In the genomic region with DNA sequence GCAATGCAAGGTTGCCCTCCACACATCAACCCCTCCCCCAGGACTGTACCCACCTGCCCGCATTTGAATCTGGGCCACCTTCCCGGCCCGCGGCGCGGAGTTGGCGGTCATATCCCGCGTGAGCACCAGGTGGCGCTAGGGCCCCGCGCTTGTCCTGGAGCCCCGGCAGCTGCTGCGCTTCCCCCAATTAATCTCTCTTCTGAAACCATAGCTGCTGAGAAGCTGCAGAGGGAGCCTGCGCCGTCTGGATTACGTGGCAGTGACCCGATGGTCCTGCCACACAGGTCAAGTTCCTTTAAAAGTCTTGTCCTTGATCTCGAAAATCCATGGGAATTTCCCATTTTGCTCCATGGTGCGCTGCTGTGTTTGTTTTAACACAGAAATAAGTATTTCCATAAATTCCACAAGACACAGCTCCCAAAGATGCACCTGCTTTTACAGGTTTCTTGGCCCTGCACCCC, we compare ENCODE assay signal across 8 cellular contexts. TPM values are rescaled to one million over a fixed set of nuclear protein-coding genes. Genes with fewer than 3 reads are reported as not detected.
DNase-seq lines count a peak whose midpoint lies in the region; ATAC-seq and TF ChIP-seq lines count a peak whose summit lies in the region.

No MANE protein-coding gene starts in this region.

- no peaks in the 10 kb centered on the region for H3K27me3 ChIP-seq in CD8-positive, alpha-beta T cell (ENCODE audit: insufficient read depth, low read length)
- peaks cover 31% of the 10 kb centered on the region for H3K27me3 ChIP-seq in KMS-11 (ENCODE audit: insufficient read depth, low read depth)
- H3K27me3 ChIP-seq in Peyer's patch: no peaks in the 10 kb centered on the region
- H3K27me3 ChIP-seq in fibroblast of lung (ENCODE audit: control insufficient read depth, insufficient read depth, low read length): peaks cover 6% of the 10 kb centered on the region

- CTCF ChIA-PET in CD8-positive, alpha-beta T cell (lab: Charles Lee): interaction anchor here (0.6 to 9.5 kb wide), 62 partner anchors 8 to 697 kb away, joined by 3 to 464 read pairs (median 6); partner anchors contain the start of gene IRF8

- intact Hi-C loops in CD8-positive, alpha-beta T cell (cut with DNase I, micrococcal nuclease): loop anchor here (1.0 to 5.0 kb wide), 6 partner anchors 71 to 699 kb away; partner anchors contain the start of gene IRF8 (in 1 of the 2)

- no peak overlapping the region for H3K4me3 Mint-ChIP-seq in CD8-positive, alpha-beta T cell
- H3K4me3 Mint-ChIP-seq in activated T-cell treated with anti-CD3 and anti-CD28 coated beads, Interleukin-2, amount 50 U/mL, for 4 hours: no peak overlapping the region
- H3K4me3 Mint-ChIP-seq in nephron progenitor cell: no peak overlapping the region
- no peak overlapping the region for H3K4me3 Mint-ChIP-seq in stimulated activated naive B cell treated with anti-CD40 and anti-IgM and Interleukin-4, amounts not matched to agents 10 μg/mL and 1 μg/mL and 100 μg/mL, for 72 hours

- ATAC-seq in CD8-positive, alpha-beta T cell: peak; percentile 92
- peak; percentile 64 for ATAC-seq in GM21381 (IDR thresholded peaks at IDR 0.05; ENCODE audit: unreplicated experiment)
- ATAC-seq in activated T-cell treated with anti-CD3 and anti-CD28 coated beads, Interleukin-2, amount 50 U/mL, for 4 hours: peak; percentile 88
- peak; percentile 92 to 94 for ATAC-seq in stimulated activated naive B cell treated with anti-CD40 and anti-IgM and Interleukin-4, amounts not matched to agents 10 μg/mL and 1 μg/mL and 100 μg/mL, for 72 hours (replicated peaks)

- no peaks in the 10 kb centered on the region for H3K36me3 ChIP-seq in CD8-positive, alpha-beta T cell (ENCODE audit: insufficient read depth, low read length)
- H3K36me3 ChIP-seq in KMS-11 (ENCODE audit: insufficient read depth): no peaks in the 10 kb centered on the region
- H3K36me3 ChIP-seq in Peyer's patch: no peaks in the 10 kb centered on the region
- no peaks in the 10 kb centered on the region for H3K36me3 ChIP-seq in fibroblast of lung (ENCODE audit: control insufficient read depth, insufficient read depth, low read length)

- H3K27me3 Mint-ChIP-seq in CD8-positive, alpha-beta T cell (ENCODE audit: low read depth): no peaks in the 10 kb centered on the region
- H3K27me3 Mint-ChIP-seq in activated T-cell treated with anti-CD3 and anti-CD28 coated beads, Interleukin-2, amount 50 U/mL, for 4 hours (ENCODE audit: low read depth): no peaks in the 10 kb centered on the region
- H3K27me3 Mint-ChIP-seq in nephron progenitor cell (ENCODE audit: low read depth, poor library complexity): peaks cover 49% of the 10 kb centered on the region
- H3K27me3 Mint-ChIP-seq in stimulated activated naive B cell treated with anti-CD40 and anti-IgM and Interleukin-4, amounts not matched to agents 10 μg/mL and 1 μg/mL and 100 μg/mL, for 72 hours: no peaks in the 10 kb centered on the region

- no peak overlapping the region for H3K27ac Mint-ChIP-seq in CD8-positive, alpha-beta T cell
- no peak overlapping the region for H3K27ac Mint-ChIP-seq in nephron progenitor cell
- H3K27ac Mint-ChIP-seq in stimulated activated naive B cell treated with anti-CD40 and anti-IgM and Interleukin-4, amounts not matched to agents 10 μg/mL and 1 μg/mL and 100 μg/mL, for 72 hours: peak overlapping the region; percentile 74

- no peak overlapping the region for H3K27ac ChIP-seq in CD8-positive, alpha-beta T cell (ENCODE audit: low read depth, low read length)
- no peak overlapping the region for H3K27ac ChIP-seq in KMS-11
- H3K27ac ChIP-seq in Peyer's patch: peak overlapping the region in 1 of 4 donors; percentile 59
- H3K27ac ChIP-seq in fibroblast of lung (ENCODE audit: insufficient read depth, low read length): no peak overlapping the region

- no peaks in the 10 kb centered on the region for H3K9me3 Mint-ChIP-seq in CD8-positive, alpha-beta T cell
- H3K9me3 Mint-ChIP-seq in activated T-cell treated with anti-CD3 and anti-CD28 coated beads, Interleukin-2, amount 50 U/mL, for 4 hours: no peaks in the 10 kb centered on the region
- H3K9me3 Mint-ChIP-seq in nephron progenitor cell: no peaks in the 10 kb centered on the region
- no peaks in the 10 kb centered on the region for H3K9me3 Mint-ChIP-seq in stimulated activated naive B cell treated with anti-CD40 and anti-IgM and Interleukin-4, amounts not matched to agents 10 μg/mL and 1 μg/mL and 100 μg/mL, for 72 hours

- DNase-seq in CD8-positive, alpha-beta T cell: peak; percentile 68 to 91 (median 73)
- DNase-seq in Peyer's patch: peak; percentile 78 to 90 (median 87)
- DNase-seq in activated T-cell treated with anti-CD3 and anti-CD28 coated beads, Interleukin-2, amount 50 U/mL, for 4 hours: peak; percentile 80
- DNase-seq in fibroblast of lung (ENCODE audit: low read depth in 2 of 2): peak; percentile 63 to 77
- peak; percentile 88 for DNase-seq in nephron progenitor cell
- peak; percentile 76 for DNase-seq in stimulated activated naive B cell treated with anti-CD40 and anti-IgM and Interleukin-4, amounts not matched to agents 10 μg/mL and 1 μg/mL and 100 μg/mL, for 72 hours

- POLR2A ChIA-PET in CD8-positive, alpha-beta T cell (lab: Charles Lee): interaction anchor here (0.8 to 1.5 kb wide), 5 partner anchors 162 to 195 kb away, joined by 3 to 6 read pairs (median 3); no protein-coding TSS in a partner anchor

- peaks cover 6% of the 10 kb centered on the region for H3K4me1 Mint-ChIP-seq in CD8-positive, alpha-beta T cell (ENCODE audit: low read depth)
- peaks cover 8% of the 10 kb centered on the region for H3K4me1 Mint-ChIP-seq in activated T-cell treated with anti-CD3 and anti-CD28 coated beads, Interleukin-2, amount 50 U/mL, for 4 hours (ENCODE audit: low read depth)
- peaks cover 7% of the 10 kb centered on the region for H3K4me1 Mint-ChIP-seq in nephron progenitor cell
- H3K4me1 Mint-ChIP-seq in stimulated activated naive B cell treated with anti-CD40 and anti-IgM and Interleukin-4, amounts not matched to agents 10 μg/mL and 1 μg/mL and 100 μg/mL, for 72 hours: peaks cover 25 to 27% of the 10 kb centered on the region in 2 donors

- H3K4me2 ChIP-seq in KMS-11 (no peak overlapping the region), fibroblast of lung (ENCODE audit: extremely low read depth, insufficient read depth, low read length) (no peak overlapping the region)

- H3K9ac ChIP-seq in KMS-11 (no peak overlapping the region), fibroblast of lung (ENCODE audit: insufficient read depth, low read length) (no peak overlapping the region)

- H4K20me1 ChIP-seq in KMS-11 (ENCODE audit: insufficient read depth): no peaks in the 10 kb centered on the region
- H4K20me1 ChIP-seq in fibroblast of lung (ENCODE audit: control insufficient read depth, extremely low read depth, insufficient read depth, low read length): no peaks in the 10 kb centered on the region

- H3K4me3 ChIP-seq in CD8-positive, alpha-beta T cell (ENCODE audit: low read depth, low read length): no peak overlapping the region
- H3K4me3 ChIP-seq in KMS-11 (IDR thresholded peaks at IDR 0.05; ENCODE audit: insufficient read depth, low read depth, low read length) (no peak overlapping the region), Peyer's patch (no peak overlapping the region), fibroblast of lung (replicated peaks in 1 of 4; ENCODE audit: control extremely low read depth in 1 of 4, insufficient read depth in 1 of 4, low read depth in 3 of 4, low read length in 4 of 4) (no peak overlapping the region)

- H3K79me2 ChIP-seq in KMS-11 (ENCODE audit: insufficient read depth, low read depth) (no peaks in the 10 kb centered on the region), fibroblast of lung (ENCODE audit: control insufficient read depth, insufficient read depth, low read length) (no peaks in the 10 kb centered on the region)

- H3K9me3 ChIP-seq in CD8-positive, alpha-beta T cell (ENCODE audit: low read length): no peaks in the 10 kb centered on the region
- no peaks in the 10 kb centered on the region for H3K9me3 ChIP-seq in Peyer's patch
- H3K9me3 ChIP-seq in fibroblast of lung (ENCODE audit: control insufficient read depth, insufficient read depth, low read depth, low read length): no peaks in the 10 kb centered on the region

- peak in 1 of 2 donors; percentile 39 for TF ChIP-seq POLR2A in Peyer's patch (IDR thresholded peaks at IDR 0.05)

- no peak overlapping the region for H2AFZ ChIP-seq in KMS-11 (ENCODE audit: low read depth)
- no peak overlapping the region for H2AFZ ChIP-seq in fibroblast of lung (ENCODE audit: low read length)

- TF ChIP-seq CTCF in CD8-positive, alpha-beta T cell (IDR thresholded peaks at IDR 0.05): peak; percentile 96
- peak; percentile 91 for TF ChIP-seq CTCF in KMS-11 (conservative IDR thresholded peaks at IDR 0.05; ENCODE audit: low read depth, low read length)
- TF ChIP-seq CTCF in Peyer's patch (IDR thresholded peaks at IDR 0.05): peak; percentile 97 to 99 (median 99)
- TF ChIP-seq CTCF in fibroblast of lung (conservative IDR thresholded peaks at IDR 0.05 in 1 of 2, IDR thresholded peaks at IDR 0.05 in 1 of 2; ENCODE audit: low read depth in 1 of 2, low read length in 2 of 2): peak; percentile 76 to 84
- TF ChIP-seq CTCF in nephron progenitor cell (IDR thresholded peaks at IDR 0.05): peak; percentile 97

- H3K4me1 ChIP-seq in CD8-positive, alpha-beta T cell (ENCODE audit: insufficient read depth, low read length): no peaks in the 10 kb centered on the region
- H3K4me1 ChIP-seq in KMS-11 (ENCODE audit: low read depth, poor library complexity, severe bottlenecking) (no peaks in the 10 kb centered on the region), Peyer's patch (peaks cover 0 to 9% (median 0%) of the 10 kb centered on the region in 4 donors), fibroblast of lung (ENCODE audit: control insufficient read depth, extremely low read depth, insufficient read depth, low read length) (no peaks in the 10 kb centered on the region)

- H3K36me3 Mint-ChIP-seq in CD8-positive, alpha-beta T cell: no peaks in the 10 kb centered on the region
- no peaks in the 10 kb centered on the region for H3K36me3 Mint-ChIP-seq in activated T-cell treated with anti-CD3 and anti-CD28 coated beads, Interleukin-2, amount 50 U/mL, for 4 hours (ENCODE audit: insufficient read depth)
- no peaks in the 10 kb centered on the region for H3K36me3 Mint-ChIP-seq in nephron progenitor cell (ENCODE audit: low read depth)
- no peaks in the 10 kb centered on the region for H3K36me3 Mint-ChIP-seq in stimulated activated naive B cell treated with anti-CD40 and anti-IgM and Interleukin-4, amounts not matched to agents 10 μg/mL and 1 μg/mL and 100 μg/mL, for 72 hours

RNA-seq across cellular contexts. Expression of gene COX4I1, which starts 22.0 kb away (rescaled TPM):
- 100 to 1,000 TPM; 876 to 878 TPM for total RNA-seq in CD8-positive, alpha-beta T cell
- total RNA-seq in Peyer's patch (100 to 1,000 TPM; 377 to 758 (median 713) TPM), fibroblast of lung (442 and 484 TPM in 2 replicates)
- 100 to 1,000 TPM; 516 to 561 (median 525) TPM for total RNA-seq in activated T-cell treated with anti-CD3 and anti-CD28 coated beads, Interleukin-2, amount 50 U/mL, for 4 hours
- polyA plus RNA-seq in fibroblast of lung: 597 and 653 TPM in 2 replicates
- 682 and 746 TPM in 2 replicates for polyA plus RNA-seq in fibroblast of lung (2012)
- polyA minus RNA-seq in fibroblast of lung (ENCODE audit: low replicate concordance): 141 and 213 TPM in 2 replicates

RNA-seq across cellular contexts. Expression of gene EMC8, which starts 22.1 kb away (rescaled TPM):
- 10 to 100 TPM; 56.0 to 56.2 TPM for total RNA-seq in CD8-positive, alpha-beta T cell
- 10 to 100 TPM; 37.2 to 38.9 (median 38.5) TPM for total RNA-seq in Peyer's patch
- total RNA-seq in activated T-cell treated with anti-CD3 and anti-CD28 coated beads, Interleukin-2, amount 50 U/mL, for 4 hours: 10 to 100 TPM; 52.2 to 65.5 (median 62.2) TPM
- total RNA-seq in fibroblast of lung: 22.6 and 25.1 TPM in 2 replicates
- 25.9 and 35.1 TPM in 2 replicates for polyA plus RNA-seq in fibroblast of lung
- polyA plus RNA-seq in fibroblast of lung (2012): 21.4 and 32.5 TPM in 2 replicates
- 26.6 and 103 TPM in 2 replicates for polyA minus RNA-seq in fibroblast of lung (ENCODE audit: low replicate concordance)
